In the genomic region with DNA sequence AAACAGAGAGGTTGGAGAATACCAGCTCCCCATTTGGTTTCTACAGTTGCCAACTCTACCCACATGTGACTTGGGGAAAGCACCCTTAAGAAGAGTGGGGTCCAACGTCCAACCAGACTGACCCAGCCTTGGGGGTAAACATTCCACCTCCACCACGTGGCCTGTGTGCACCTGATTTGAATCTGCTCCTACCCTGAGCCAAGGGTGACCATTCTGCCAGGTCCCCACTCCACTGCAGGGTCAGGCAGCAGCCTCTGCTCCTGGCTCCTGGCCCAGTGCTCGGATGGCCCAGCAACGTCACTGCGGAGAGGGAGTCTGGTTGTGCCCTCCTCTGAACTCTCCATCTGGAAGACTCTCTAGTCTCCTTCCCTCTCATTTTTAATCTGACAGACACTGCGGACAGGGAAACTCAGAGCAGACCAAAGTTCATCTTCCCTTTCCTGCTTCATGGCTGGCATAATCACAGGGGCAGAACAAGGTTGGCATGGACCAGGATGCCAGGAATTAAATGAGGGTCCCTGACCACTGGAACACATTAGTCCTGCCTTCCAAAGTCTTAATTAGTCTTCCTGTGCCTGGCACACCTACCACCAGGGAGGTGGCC, we compare ENCODE assay signal across 1 cellular context.
TF ChIP-seq lines count a peak whose summit lies in the region.

No MANE protein-coding gene starts in this region.

TF ChIP-seq in HepG2, 621 proteins besides CTCF, POLR2A, EP300 and RAD21 (continued from another document):
- TF ChIP-seq ZNF691 (CRISPR knock-in tag; IDR thresholded peaks at IDR 0.05; ENCODE audit: borderline replicate concordance, low read depth), result peak; percentile 87; the same call in 1 of the 2 replicates
- peak; percentile 31; the same call in 1 of the 2 replicates for TF ChIP-seq ZNF687 (CRISPR knock-in tag; IDR thresholded peaks at IDR 0.05)
- TF ChIP-seq TSC22D2 (CRISPR knock-in tag; IDR thresholded peaks at IDR 0.05; ENCODE audit: borderline replicate concordance), result no peak
